ENCODE assay signal across 10 cellular contexts in genomic region chr1:221809101-221810029, GRCh38.
A peak's percentile ranks its signal among the peaks of the same experiment; 100 is the strongest.
DNase-seq lines count a peak whose midpoint lies in the region; ATAC-seq lines count a peak whose summit lies in the region.
"Had no signal": no experiment of that assay in that cellular context is flagged by ENCODE, and none has a peak within 500 bp of the region (broad histone marks: within the 10 kb centered on the region; RNA-seq: fewer than 3 reads in every experiment).

No MANE protein-coding gene starts in this region.

- H3K4me3 ChIP-seq in CD8-positive, alpha-beta memory T cell (ENCODE audit: low read length) = no peak overlapping the region
- no peak overlapping the region for H3K4me3 ChIP-seq in SJCRH30

- POLR2A ChIA-PET in CD8-positive, alpha-beta memory T cell (lab: Charles Lee) = interaction anchor here (0.6 to 1.9 kb wide), 3 partner anchors 31 to 151 kb away, joined by 4 to 6 read pairs (median 4); partner anchors contain the start of gene DUSP10

- peaks cover 11% of the 10 kb centered on the region for H3K4me1 ChIP-seq in CD8-positive, alpha-beta memory T cell (ENCODE audit: insufficient read depth, low read length)
- H3K4me1 ChIP-seq in SJCRH30 = peaks cover 14% of the 10 kb centered on the region

- no peak overlapping the region for H3K27ac ChIP-seq in CD8-positive, alpha-beta memory T cell (ENCODE audit: low read depth, low read length)
- H3K27ac ChIP-seq in epithelial cell of prostate (peak overlapping the region; percentile 83), SJCRH30 (no peak overlapping the region)

- peak overlapping the region in 6 of 7 donors; percentile 23 to 82 (median 47) for H3K4me3 Mint-ChIP-seq in CD8-positive, alpha-beta memory T cell

- no peaks in the 10 kb centered on the region for H3K27me3 ChIP-seq in CD8-positive, alpha-beta memory T cell (ENCODE audit: insufficient read depth, low read length, poor library complexity, severe bottlenecking)
- no peaks in the 10 kb centered on the region for H3K27me3 ChIP-seq in SJCRH30

- peaks cover 31 to 36% (median 32%) of the 10 kb centered on the region in 3 donors for H3K4me1 Mint-ChIP-seq in CD8-positive, alpha-beta memory T cell

- H3K27ac Mint-ChIP-seq in CD8-positive, alpha-beta memory T cell = peak overlapping the region in 7 of 8 donors; percentile 49 to 88 (median 79)

- H3K36me3 Mint-ChIP-seq in CD8-positive, alpha-beta memory T cell = no peaks in the 10 kb centered on the region

- no peaks in the 10 kb centered on the region for H3K9me3 ChIP-seq in CD8-positive, alpha-beta memory T cell (ENCODE audit: low read length)
- no peaks in the 10 kb centered on the region; the same call in 1 of the 2 replicates for H3K9me3 ChIP-seq in SJCRH30 (replicated peaks)

- H3K36me3 ChIP-seq in CD8-positive, alpha-beta memory T cell (ENCODE audit: insufficient read depth, low read length) = no peaks in the 10 kb centered on the region
- H3K36me3 ChIP-seq in SJCRH30 = no peaks in the 10 kb centered on the region

- ATAC-seq in GM21528 (IDR thresholded peaks at IDR 0.05; ENCODE audit: low FRiP score, unreplicated experiment) = peak; percentile 44
- no peak for ATAC-seq in GM18861 (IDR thresholded peaks at IDR 0.05; ENCODE audit: unreplicated experiment)

- H3K9me3 Mint-ChIP-seq in CD8-positive, alpha-beta memory T cell = no peaks in the 10 kb centered on the region

- DNase-seq in CD8-positive, alpha-beta memory T cell = no peak
- DNase-seq in NCI-H69 (lab: John Stamatoyannopoulos, UW) (peak; percentile 47), epithelial cell of prostate (ENCODE audit: low read depth, low spot score) (no peak), SJCRH30 (no peak), DMS153 treated with DMSO at 0.1 percent for 48 hours (lab: John Stamatoyannopoulos, UW; ENCODE audit: unreplicated experiment) (no peak), NCI-H2227 treated with DMSO at 0.1 percent for 48 hours (lab: John Stamatoyannopoulos, UW) (no peak)
- DNase-seq: GDM1, NCI-H524 treated with DMSO at 0.1 percent for 48 hours had no signal

- H3K27me3 Mint-ChIP-seq in CD8-positive, alpha-beta memory T cell = peaks cover 0 to 1% of the 10 kb centered on the region in 2 donors

- CTCF ChIA-PET in CD8-positive, alpha-beta memory T cell (lab: Charles Lee) = interaction anchor here (0.6 to 1.4 kb wide), 3 partner anchors 11 to 19 kb away, joined by 3 to 4 read pairs (median 3); no protein-coding TSS in a partner anchor
